ENCODE assay signal across 21 cellular contexts in the genomic region with DNA sequence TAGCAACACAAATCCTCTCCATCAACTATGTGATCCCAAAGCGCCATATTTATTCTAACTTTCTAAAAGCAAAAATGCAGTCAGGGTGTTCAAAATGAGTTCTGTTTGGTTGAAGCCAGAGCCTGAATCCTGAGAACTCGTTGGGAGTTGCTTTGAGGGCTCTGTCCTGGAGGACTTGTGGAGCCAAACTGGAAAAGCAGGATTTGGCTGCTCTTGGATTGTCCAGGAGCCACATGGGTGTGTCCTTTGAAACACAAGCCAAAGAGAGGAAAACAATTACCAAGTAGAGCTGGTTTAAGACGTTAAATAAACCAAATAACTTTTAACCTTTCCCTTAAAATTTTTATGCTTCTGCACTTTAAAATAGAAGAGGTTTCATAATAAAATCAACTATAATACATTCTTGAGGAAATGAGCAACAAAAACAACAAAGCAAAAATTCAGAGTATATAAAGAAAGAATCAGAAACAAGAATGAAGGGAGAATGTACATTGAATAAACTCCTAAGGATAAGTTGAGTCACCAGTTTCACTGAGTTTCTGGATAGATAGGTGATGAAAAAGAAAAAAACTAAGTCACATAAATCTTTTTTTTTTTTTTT. TPM values are rescaled to one million over a fixed set of nuclear protein-coding genes. Genes with fewer than 3 reads are reported as not detected.
DNase-seq lines count a peak whose midpoint lies in the region; ATAC-seq, FAIRE-seq and TF ChIP-seq lines count a peak whose summit lies in the region.
"Had no signal": no experiment of that assay in that cellular context is flagged by ENCODE, and none has a peak within 500 bp of the region (broad histone marks: within the 10 kb centered on the region; RNA-seq: fewer than 3 reads in every experiment).

No MANE protein-coding gene starts in this region.

- intact Hi-C loops in kidney (cut with DNase I) = no loop called here

- H3K9me3 ChIP-seq in SK-N-SH (no peaks in the 10 kb centered on the region), lung (ENCODE audit: control insufficient read depth in 2 of 2, insufficient read depth in 1 of 2, low read length in 1 of 2) (no peaks in the 10 kb centered on the region), kidney (ENCODE audit: control insufficient read depth in 1 of 2, low read length in 2 of 2) (no peaks in the 10 kb centered on the region)
- H3K9me3 ChIP-seq: right lobe of liver, tibial nerve had no signal

- peak overlapping the region; percentile 49; the same call in 1 of the 2 replicates for H3K4me2 ChIP-seq in SK-N-SH

- no peaks in the 10 kb centered on the region for H4K20me1 ChIP-seq in SK-N-SH (ENCODE audit: insufficient read depth)

- no peak for ATAC-seq in SK-N-SH treated with all-trans-retinoic acid at 6 μM for 48 hours
- ATAC-seq in lung (ENCODE audit: insufficient read depth, low FRiP score) = no peak
- ATAC-seq in GM21390 (IDR thresholded peaks at IDR 0.05; ENCODE audit: unreplicated experiment) = no peak
- ATAC-seq: naive thymus-derived CD4-positive, alpha-beta T cell; Panc1; right lobe of liver had no signal

- TF ChIP-seq EP300 in SK-N-SH (IDR thresholded peaks at IDR 0.05; ENCODE audit: borderline replicate concordance in 1 of 2, low read depth in 1 of 2, low read length in 1 of 2) = no peak

- peak overlapping the region; percentile 30; the same call in 1 of the 2 replicates for H3K9ac ChIP-seq in SK-N-SH
- no peak overlapping the region for H3K9ac ChIP-seq in kidney (ENCODE audit: low read length in 2 of 2)

- FAIRE-seq in bronchial epithelial cell (lab: Jason Lieb, UNC) (no peak), kidney (lab: Jason Lieb, UNC) (no peak)
- FAIRE-seq: GM12892 had no signal

- no peak for TF ChIP-seq RAD21 in SK-N-SH (IDR thresholded peaks at IDR 0.05; ENCODE audit: low read length)

- peaks cover 2 to 6% of the 10 kb centered on the region in 2 experiments; a peak in 2 of 4 replicates for H3K4me1 ChIP-seq in SK-N-SH (ENCODE audit: control insufficient read depth in 1 of 2, insufficient read depth in 2 of 2, low read depth in 1 of 2, low read length in 1 of 2)
- no peaks in the 10 kb centered on the region for H3K4me1 ChIP-seq in lung (ENCODE audit: control insufficient read depth in 2 of 2, insufficient read depth in 2 of 2, low read length in 2 of 2)
- H3K4me1 ChIP-seq in kidney (ENCODE audit: control insufficient read depth in 1 of 2, insufficient read depth in 1 of 2, low read depth in 1 of 2, low read length in 2 of 2) = no peaks in the 10 kb centered on the region
- H3K4me1 ChIP-seq: right lobe of liver, tibial nerve had no signal

- H3K9me2 ChIP-seq in SK-N-SH = no peaks in the 10 kb centered on the region

- H3K79me2 ChIP-seq in SK-N-SH (ENCODE audit: insufficient read depth) = peaks cover under 1% of the 10 kb centered on the region; the same call in 1 of the 2 replicates

- no peaks in the 10 kb centered on the region for H3K27me3 ChIP-seq in SK-N-SH (ENCODE audit: insufficient read depth)
- H3K27me3 ChIP-seq in bronchial epithelial cell (ENCODE audit: control insufficient read depth, insufficient read depth, low read length) = no peaks in the 10 kb centered on the region
- H3K27me3 ChIP-seq in lung (ENCODE audit: control insufficient read depth, insufficient read depth) = peaks cover 3% of the 10 kb centered on the region
- H3K27me3 ChIP-seq: right lobe of liver, tibial nerve had no signal

- peaks cover 0 to under 1% of the 10 kb centered on the region in 2 experiments for H3K36me3 ChIP-seq in SK-N-SH (replicated peaks in 1 of 2; ENCODE audit: control insufficient read depth in 1 of 2, insufficient read depth in 2 of 2, low read length in 1 of 2)
- H3K36me3 ChIP-seq in bronchial epithelial cell (ENCODE audit: control insufficient read depth, insufficient read depth, low read length) = no peaks in the 10 kb centered on the region
- H3K36me3 ChIP-seq in lung (ENCODE audit: control insufficient read depth in 2 of 2, insufficient read depth in 2 of 2, low read length in 2 of 2) = no peaks in the 10 kb centered on the region
- no peaks in the 10 kb centered on the region for H3K36me3 ChIP-seq in kidney (ENCODE audit: control insufficient read depth in 1 of 2, insufficient read depth in 2 of 2, low read length in 2 of 2)
- H3K36me3 ChIP-seq: right lobe of liver, tibial nerve had no signal

- H3F3A ChIP-seq in SK-N-SH (replicated peaks; ENCODE audit: insufficient read depth) = peaks cover 9% of the 10 kb centered on the region

- POLR2A ChIA-PET in SK-N-SH (lab: Yijun Ruan, JAX) = no interaction called here

- H3K4me3 ChIP-seq in SK-N-SH (ENCODE audit: low read depth in 2 of 2, low read length in 1 of 2) (no peak overlapping the region), bronchial epithelial cell (ENCODE audit: low read depth, low read length) (no peak overlapping the region), lung (no peak overlapping the region), kidney (ENCODE audit: low read length in 2 of 2) (no peak overlapping the region)
- H3K4me3 ChIP-seq: right lobe of liver, tibial nerve had no signal

- WGBS in SK-N-SH (ENCODE audit: low lambda C conversion rate) = 42% methylated on average over 3 of the region's 3 CpGs
- WGBS in lung, 2 donors = 55 to 70% methylated on average over 3 of the region's 3 CpGs

- peak overlapping the region in 1 of 2 experiments; percentile 82; a peak in 2 of 4 replicates for H3K27ac ChIP-seq in SK-N-SH (ENCODE audit: low read depth in 2 of 2, low read length in 1 of 2)
- H3K27ac ChIP-seq in lung (ENCODE audit: low read depth in 1 of 2, low read length in 1 of 2) = no peak overlapping the region
- H3K27ac ChIP-seq in kidney (ENCODE audit: low read depth in 2 of 2, low read length in 2 of 2) = no peak overlapping the region
- H3K27ac ChIP-seq: right lobe of liver, tibial nerve had no signal

- DNase-seq in SK-N-SH (no peak), bronchial epithelial cell (ENCODE audit: low read depth) (peak; percentile 90), lung (ENCODE audit: low spot score) (peak; percentile 61), kidney (no peak)
- no peak for DNase-seq in stimulated activated CD4-positive, alpha-beta T cell treated with anti-CD3 and anti-CD28 coated beads, Interleukin-12 subunit alpha, Interleukin-12 subunit beta, amount 100 ng/mL, for 4 hours
- no peak for DNase-seq in activated CD4-positive, alpha-beta T cell treated with anti-CD3 and anti-CD28 coated beads for 1 hour
- DNase-seq: activated naive CD4-positive, alpha-beta T cell treated with anti-CD3 and anti-CD28 coated beads for 36 hours; DND-41; naive thymus-derived CD4-positive, alpha-beta T cell; NCI-H2081; right lobe of liver; T-helper 9 cell had no signal

- H2AFZ ChIP-seq in SK-N-SH (ENCODE audit: low read depth) = peak overlapping the region; percentile 60

- TF ChIP-seq CTCF in SK-N-SH (IDR thresholded peaks at IDR 0.05) (no peak), bronchial epithelial cell (IDR thresholded peaks at IDR 0.05; ENCODE audit: insufficient read depth, low read length, severe bottlenecking) (no peak), lung (IDR thresholded peaks at IDR 0.05; ENCODE audit: control extremely low read depth, extremely low read depth) (no peak), kidney (IDR thresholded peaks at IDR 0.05; ENCODE audit: borderline replicate concordance, extremely low read depth, insufficient read depth) (no peak)

- CTCF ChIA-PET in SK-N-SH (lab: Yijun Ruan, JAX) = interaction anchor here (1.0 kb wide), 1 partner anchor 42 kb away, joined by 3 read pairs; no protein-coding TSS in a partner anchor

TF ChIP-seq in SK-N-SH, 30 proteins besides CTCF, POLR2A, EP300 and RAD21 (continues in another document):
- TF ChIP-seq, protein P1, sequence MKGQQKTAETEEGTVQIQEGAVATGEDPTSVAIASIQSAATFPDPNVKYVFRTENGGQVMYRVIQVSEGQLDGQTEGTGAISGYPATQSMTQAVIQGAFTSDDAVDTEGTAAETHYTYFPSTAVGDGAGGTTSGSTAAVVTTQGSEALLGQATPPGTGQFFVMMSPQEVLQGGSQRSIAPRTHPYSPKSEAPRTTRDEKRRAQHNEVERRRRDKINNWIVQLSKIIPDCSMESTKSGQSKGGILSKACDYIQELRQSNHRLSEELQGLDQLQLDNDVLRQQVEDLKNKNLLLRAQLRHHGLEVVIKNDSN (IDR thresholded peaks at IDR 0.05; ENCODE audit: borderline replicate concordance, low read depth) = no peak
- TF ChIP-seq, protein P2, sequence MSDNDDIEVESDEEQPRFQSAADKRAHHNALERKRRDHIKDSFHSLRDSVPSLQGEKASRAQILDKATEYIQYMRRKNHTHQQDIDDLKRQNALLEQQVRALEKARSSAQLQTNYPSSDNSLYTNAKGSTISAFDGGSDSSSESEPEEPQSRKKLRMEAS (IDR thresholded peaks at IDR 0.05; ENCODE audit: low read depth) = no peak
- TF ChIP-seq TAF1 (IDR thresholded peaks at IDR 0.05; ENCODE audit: borderline replicate concordance, low read depth, low read length) = no peak

TF ChIP-seq in SK-N-SH treated with all-trans-retinoic acid at 6 μM for 48 hours, 23 proteins besides CTCF, POLR2A, EP300 and RAD21:
- TF ChIP-seq GLIS3 (CRISPR knock-in tag; IDR thresholded peaks at IDR 0.05) = no peak
- no peak for TF ChIP-seq ZNF565 (CRISPR knock-in tag; conservative IDR thresholded peaks at IDR 0.05; ENCODE audit: low read depth)
- TF ChIP-seq PPARA (CRISPR knock-in tag; IDR thresholded peaks at IDR 0.05; ENCODE audit: borderline replicate concordance) = no peak
- no peak for TF ChIP-seq CSDC2 (CRISPR knock-in tag; IDR thresholded peaks at IDR 0.05)
- TF ChIP-seq TCF4 (CRISPR knock-in tag; IDR thresholded peaks at IDR 0.05; ENCODE audit: borderline replicate concordance) = no peak
TF ChIP-seq in SK-N-SH treated with all-trans-retinoic acid at 6 μM for 48 hours: peak in this region for 0.

RNA-seq across cellular contexts. Expression of a gene that starts 13.5 kb away (rescaled TPM):
- 4.1 and 7.1 TPM in 2 replicates for polyA plus RNA-seq in SK-N-SH (2012; rRNA removed)
- 3.3 and 3.5 TPM in 2 replicates for polyA plus RNA-seq in SK-N-SH (2012; cell fraction: cytosol; rRNA removed)
- 4.1 and 8.0 TPM in 2 replicates for polyA plus RNA-seq in SK-N-SH (2012; cell fraction: nucleus; rRNA removed)
- not detected in 2 replicates for total RNA-seq in bronchial epithelial cell
- not detected for total RNA-seq in lung
- not detected for polyA plus RNA-seq in lung
- total RNA-seq in kidney = not detected
- polyA plus RNA-seq in kidney (ENCODE audit: insufficient read depth, low read depth, low replicate concordance) = not detected
- total RNA-seq: activated naive CD4-positive, alpha-beta T cell treated with anti-CD3 and anti-CD28 coated beads for 36 hours; cerebellum; naive thymus-derived CD4-positive, alpha-beta T cell; tibial nerve had no signal
- polyA plus RNA-seq: AG04450; IgD-negative memory B cell; naive thymus-derived CD4-positive, alpha-beta T cell had no signal

RNA-seq across cellular contexts. Expression of a gene that starts 14.3 kb away (rescaled TPM):
- polyA plus RNA-seq in SK-N-SH (2012; rRNA removed) (not detected in 2 replicates), lung (1,000 to 10,000 TPM in 1 of 2 donors, 100 to 1,000 TPM in 1; 914 to 2,733 TPM), kidney (ENCODE audit: insufficient read depth, low read depth, low replicate concordance) (not detected)
- polyA plus RNA-seq in SK-N-SH (2012; cell fraction: cytosol; rRNA removed) = not detected in 2 replicates
- not detected in 2 replicates for polyA plus RNA-seq in SK-N-SH (2012; cell fraction: nucleus; rRNA removed)
- total RNA-seq in bronchial epithelial cell (not detected in 2 replicates), lung (1,000 to 10,000 TPM in 1 of 2 donors, 100 to 1,000 TPM in 1; 305 to 4,264 TPM), kidney (not detected)
- total RNA-seq: activated naive CD4-positive, alpha-beta T cell treated with anti-CD3 and anti-CD28 coated beads for 36 hours; cerebellum; kidney epithelial cell; naive thymus-derived CD4-positive, alpha-beta T cell; right lobe of liver; tibial nerve had no signal
- polyA plus RNA-seq: AG04450; IgD-negative memory B cell; naive thymus-derived CD4-positive, alpha-beta T cell had no signal

Comparison
In these comparisons a context has a peak if more than half of its experiments do, and no peak if none do; other contexts are left out.
1. DNase-seq: peak in bronchial epithelial cell (single experiment) and lung (single experiment); none in SK-N-SH (single experiment), stimulated activated CD4-positive, alpha-beta T cell treated with anti-CD3 and anti-CD28 coated beads, Interleukin-12 subunit alpha, Interleukin-12 subunit beta, amount 100 ng/mL, for 4 hours (single experiment), kidney (single experiment) and activated CD4-positive, alpha-beta T cell treated with anti-CD3 and anti-CD28 coated beads for 1 hour (single experiment).
2. RNA of a gene that starts 14.3 kb away (total RNA-seq): 305 to 4,264 TPM in lung; not detected in kidney (single experiment) and not detected in bronchial epithelial cell; every median in the first group is over 100 times any median in the second.